Comparison of ENCODE assay signal across 1 cellular context in the genomic region with DNA sequence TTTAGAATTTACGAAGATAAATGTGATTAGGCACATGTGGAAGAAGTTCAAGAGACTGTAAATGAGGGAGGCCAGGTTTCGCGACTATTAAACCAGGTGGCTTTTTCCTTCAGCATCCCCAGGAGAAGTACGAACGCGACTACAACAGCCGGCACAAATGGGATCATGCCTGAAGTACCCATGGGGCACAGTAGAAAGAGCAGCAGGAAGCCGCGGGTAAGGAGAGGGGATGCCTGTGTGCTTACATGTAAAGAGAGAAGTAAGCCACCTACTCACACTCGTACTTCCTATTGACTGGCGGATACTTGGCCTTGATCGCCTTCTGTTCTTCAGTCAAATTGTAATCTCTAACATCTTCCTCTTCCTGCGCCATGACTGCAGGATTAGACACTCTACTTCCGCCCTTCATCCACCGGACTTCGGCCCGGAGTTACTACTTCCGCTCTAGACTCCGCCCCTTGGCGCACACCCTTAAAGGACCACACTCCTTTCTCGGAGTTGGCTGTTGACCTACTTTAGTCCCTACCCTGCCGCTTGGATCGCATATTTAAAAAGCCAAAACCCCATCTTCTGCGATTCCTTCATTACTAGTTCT.
TF ChIP-seq lines count a peak whose summit lies in the region.

ZBTB8OS (minus strand) TSS at position 394 of the 595 bp plus-strand sequence; CDS start at position 373, 21 bp downstream.

TF ChIP-seq in K562, 482 proteins besides CTCF, POLR2A, EP300 and RAD21 (continued from another document and continues in another):
- TF ChIP-seq, protein P1, sequence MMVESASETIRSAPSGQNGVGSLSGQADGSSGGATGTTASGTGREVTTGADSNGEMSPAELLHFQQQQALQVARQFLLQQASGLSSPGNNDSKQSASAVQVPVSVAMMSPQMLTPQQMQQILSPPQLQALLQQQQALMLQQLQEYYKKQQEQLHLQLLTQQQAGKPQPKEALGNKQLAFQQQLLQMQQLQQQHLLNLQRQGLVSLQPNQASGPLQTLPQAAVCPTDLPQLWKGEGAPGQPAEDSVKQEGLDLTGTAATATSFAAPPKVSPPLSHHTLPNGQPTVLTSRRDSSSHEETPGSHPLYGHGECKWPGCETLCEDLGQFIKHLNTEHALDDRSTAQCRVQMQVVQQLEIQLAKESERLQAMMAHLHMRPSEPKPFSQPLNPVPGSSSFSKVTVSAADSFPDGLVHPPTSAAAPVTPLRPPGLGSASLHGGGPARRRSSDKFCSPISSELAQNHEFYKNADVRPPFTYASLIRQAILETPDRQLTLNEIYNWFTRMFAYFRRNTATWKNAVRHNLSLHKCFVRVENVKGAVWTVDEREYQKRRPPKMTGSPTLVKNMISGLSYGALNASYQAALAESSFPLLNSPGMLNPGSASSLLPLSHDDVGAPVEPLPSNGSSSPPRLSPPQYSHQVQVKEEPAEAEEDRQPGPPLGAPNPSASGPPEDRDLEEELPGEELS (CRISPR knock-in tag; IDR thresholded peaks at IDR 0.05; ENCODE audit: borderline replicate concordance), result no peak
- TF ChIP-seq ELF1 (tag; IDR thresholded peaks at IDR 0.05) (peak; percentile 99), JUN (IDR thresholded peaks at IDR 0.05; ENCODE audit: borderline replicate concordance, low read depth, low read length) (0 out of 2 replicates have a peak, but pooled peaks have one; percentile 43), JUN (CRISPR knock-in tag; IDR thresholded peaks at IDR 0.05; ENCODE audit: borderline replicate concordance) (no peak), IRF1 (CRISPR knock-in tag; IDR thresholded peaks at IDR 0.05; ENCODE audit: borderline replicate concordance) (0 out of 2 replicates have a peak, but pooled peaks have one; percentile 63), ZNF436 (CRISPR knock-in tag; IDR thresholded peaks at IDR 0.05) (no peak), ETV1 (tag; conservative IDR thresholded peaks at IDR 0.05; ENCODE audit: low read depth) (peak; percentile 78), MEF2D (tag; conservative IDR thresholded peaks at IDR 0.05; ENCODE audit: low read depth) (no peak), FOXK2 (conservative IDR thresholded peaks at IDR 0.05 in 1 of 2, IDR thresholded peaks at IDR 0.05 in 1 of 2; ENCODE audit: low read depth in 2 of 2) (peak in 1 of 2 experiments; percentile 78; a peak in 3 of 4 replicates), THRAP3 (IDR thresholded peaks at IDR 0.05; ENCODE audit: borderline replicate concordance) (0 out of 2 replicates have a peak, but pooled peaks have one; percentile 35), TAF1 (IDR thresholded peaks at IDR 0.05; ENCODE audit: control insufficient read depth, extremely low read depth, insufficient read depth, low read length, severe bottlenecking) (peak; percentile 80), ZFX (CRISPR knock-in tag; IDR thresholded peaks at IDR 0.05) (peak; percentile 10), TCF7 (IDR thresholded peaks at IDR 0.05; ENCODE audit: borderline replicate concordance) (0 out of 2 replicates have a peak, but pooled peaks have one; percentile 74), ZFP36 (IDR thresholded peaks at IDR 0.05; ENCODE audit: low read depth, low read length, partially characterized antibody) (peak; percentile 59), ARID1B (IDR thresholded peaks at IDR 0.05) (0 out of 2 replicates have a peak, but pooled peaks have one; percentile 22), ZNF764 (CRISPR knock-in tag; IDR thresholded peaks at IDR 0.05; ENCODE audit: low read depth) (no peak), NCOA6 (IDR thresholded peaks at IDR 0.05) (no peak), NCOA1 (IDR thresholded peaks at IDR 0.05; ENCODE audit: low read depth) (peak; percentile 52), TAF9B (IDR thresholded peaks at IDR 0.05; ENCODE audit: partially characterized antibody) (peak; percentile 87), GTF2F1 (IDR thresholded peaks at IDR 0.05; ENCODE audit: low read depth, low read length) (peak; percentile 62; the same call in 1 of the 2 replicates), ZNF644 (tag; IDR thresholded peaks at IDR 0.05; ENCODE audit: low read depth) (no peak), NFXL1 (CRISPR knock-in tag; IDR thresholded peaks at IDR 0.05) (no peak), KHSRP (IDR thresholded peaks at IDR 0.05) (0 out of 2 replicates have a peak, but pooled peaks have one; percentile 10), TBP (optimal IDR thresholded peaks at IDR 0.05; ENCODE audit: low read depth, low read length) (peak; percentile 74), FOXA1 (IDR thresholded peaks at IDR 0.05; ENCODE audit: borderline replicate concordance) (no peak)
- TF ChIP-seq, protein P2, sequence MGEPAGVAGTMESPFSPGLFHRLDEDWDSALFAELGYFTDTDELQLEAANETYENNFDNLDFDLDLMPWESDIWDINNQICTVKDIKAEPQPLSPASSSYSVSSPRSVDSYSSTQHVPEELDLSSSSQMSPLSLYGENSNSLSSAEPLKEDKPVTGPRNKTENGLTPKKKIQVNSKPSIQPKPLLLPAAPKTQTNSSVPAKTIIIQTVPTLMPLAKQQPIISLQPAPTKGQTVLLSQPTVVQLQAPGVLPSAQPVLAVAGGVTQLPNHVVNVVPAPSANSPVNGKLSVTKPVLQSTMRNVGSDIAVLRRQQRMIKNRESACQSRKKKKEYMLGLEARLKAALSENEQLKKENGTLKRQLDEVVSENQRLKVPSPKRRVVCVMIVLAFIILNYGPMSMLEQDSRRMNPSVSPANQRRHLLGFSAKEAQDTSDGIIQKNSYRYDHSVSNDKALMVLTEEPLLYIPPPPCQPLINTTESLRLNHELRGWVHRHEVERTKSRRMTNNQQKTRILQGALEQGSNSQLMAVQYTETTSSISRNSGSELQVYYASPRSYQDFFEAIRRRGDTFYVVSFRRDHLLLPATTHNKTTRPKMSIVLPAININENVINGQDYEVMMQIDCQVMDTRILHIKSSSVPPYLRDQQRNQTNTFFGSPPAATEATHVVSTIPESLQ (CRISPR knock-in tag; IDR thresholded peaks at IDR 0.05), result 0 out of 2 replicates have a peak, but pooled peaks have one; percentile 17
- TF ChIP-seq, protein P3, sequence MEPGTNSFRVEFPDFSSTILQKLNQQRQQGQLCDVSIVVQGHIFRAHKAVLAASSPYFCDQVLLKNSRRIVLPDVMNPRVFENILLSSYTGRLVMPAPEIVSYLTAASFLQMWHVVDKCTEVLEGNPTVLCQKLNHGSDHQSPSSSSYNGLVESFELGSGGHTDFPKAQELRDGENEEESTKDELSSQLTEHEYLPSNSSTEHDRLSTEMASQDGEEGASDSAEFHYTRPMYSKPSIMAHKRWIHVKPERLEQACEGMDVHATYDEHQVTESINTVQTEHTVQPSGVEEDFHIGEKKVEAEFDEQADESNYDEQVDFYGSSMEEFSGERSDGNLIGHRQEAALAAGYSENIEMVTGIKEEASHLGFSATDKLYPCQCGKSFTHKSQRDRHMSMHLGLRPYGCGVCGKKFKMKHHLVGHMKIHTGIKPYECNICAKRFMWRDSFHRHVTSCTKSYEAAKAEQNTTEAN (CRISPR knock-in tag; IDR thresholded peaks at IDR 0.05), result 0 out of 2 replicates have a peak, but pooled peaks have one; percentile 78
- TF ChIP-seq, protein P4, sequence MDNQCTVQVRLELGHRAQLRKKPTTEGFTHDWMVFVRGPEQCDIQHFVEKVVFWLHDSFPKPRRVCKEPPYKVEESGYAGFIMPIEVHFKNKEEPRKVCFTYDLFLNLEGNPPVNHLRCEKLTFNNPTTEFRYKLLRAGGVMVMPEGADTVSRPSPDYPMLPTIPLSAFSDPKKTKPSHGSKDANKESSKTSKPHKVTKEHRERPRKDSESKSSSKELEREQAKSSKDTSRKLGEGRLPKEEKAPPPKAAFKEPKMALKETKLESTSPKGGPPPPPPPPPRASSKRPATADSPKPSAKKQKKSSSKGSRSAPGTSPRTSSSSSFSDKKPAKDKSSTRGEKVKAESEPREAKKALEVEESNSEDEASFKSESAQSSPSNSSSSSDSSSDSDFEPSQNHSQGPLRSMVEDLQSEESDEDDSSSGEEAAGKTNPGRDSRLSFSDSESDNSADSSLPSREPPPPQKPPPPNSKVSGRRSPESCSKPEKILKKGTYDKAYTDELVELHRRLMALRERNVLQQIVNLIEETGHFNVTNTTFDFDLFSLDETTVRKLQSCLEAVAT (IDR thresholded peaks at IDR 0.05), result peak in 1 of 2 experiments; percentile 53; a peak in 1 of 4 replicates
- TF ChIP-seq, protein P5, sequence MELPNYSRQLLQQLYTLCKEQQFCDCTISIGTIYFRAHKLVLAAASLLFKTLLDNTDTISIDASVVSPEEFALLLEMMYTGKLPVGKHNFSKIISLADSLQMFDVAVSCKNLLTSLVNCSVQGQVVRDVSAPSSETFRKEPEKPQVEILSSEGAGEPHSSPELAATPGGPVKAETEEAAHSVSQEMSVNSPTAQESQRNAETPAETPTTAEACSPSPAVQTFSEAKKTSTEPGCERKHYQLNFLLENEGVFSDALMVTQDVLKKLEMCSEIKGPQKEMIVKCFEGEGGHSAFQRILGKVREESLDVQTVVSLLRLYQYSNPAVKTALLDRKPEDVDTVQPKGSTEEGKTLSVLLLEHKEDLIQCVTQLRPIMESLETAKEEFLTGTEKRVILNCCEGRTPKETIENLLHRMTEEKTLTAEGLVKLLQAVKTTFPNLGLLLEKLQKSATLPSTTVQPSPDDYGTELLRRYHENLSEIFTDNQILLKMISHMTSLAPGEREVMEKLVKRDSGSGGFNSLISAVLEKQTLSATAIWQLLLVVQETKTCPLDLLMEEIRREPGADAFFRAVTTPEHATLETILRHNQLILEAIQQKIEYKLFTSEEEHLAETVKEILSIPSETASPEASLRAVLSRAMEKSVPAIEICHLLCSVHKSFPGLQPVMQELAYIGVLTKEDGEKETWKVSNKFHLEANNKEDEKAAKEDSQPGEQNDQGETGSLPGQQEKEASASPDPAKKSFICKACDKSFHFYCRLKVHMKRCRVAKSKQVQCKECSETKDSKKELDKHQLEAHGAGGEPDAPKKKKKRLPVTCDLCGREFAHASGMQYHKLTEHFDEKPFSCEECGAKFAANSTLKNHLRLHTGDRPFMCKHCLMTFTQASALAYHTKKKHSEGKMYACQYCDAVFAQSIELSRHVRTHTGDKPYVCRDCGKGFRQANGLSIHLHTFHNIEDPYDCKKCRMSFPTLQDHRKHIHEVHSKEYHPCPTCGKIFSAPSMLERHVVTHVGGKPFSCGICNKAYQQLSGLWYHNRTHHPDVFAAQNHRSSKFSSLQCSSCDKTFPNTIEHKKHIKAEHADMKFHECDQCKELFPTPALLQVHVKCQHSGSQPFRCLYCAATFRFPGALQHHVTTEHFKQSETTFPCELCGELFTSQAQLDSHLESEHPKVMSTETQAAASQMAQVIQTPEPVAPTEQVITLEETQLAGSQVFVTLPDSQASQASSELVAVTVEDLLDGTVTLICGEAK (IDR thresholded peaks at IDR 0.05), result peak; percentile 98
- TF ChIP-seq, protein P5 (CRISPR knock-in tag; IDR thresholded peaks at IDR 0.05), result no peak
- TF ChIP-seq, protein P6, sequence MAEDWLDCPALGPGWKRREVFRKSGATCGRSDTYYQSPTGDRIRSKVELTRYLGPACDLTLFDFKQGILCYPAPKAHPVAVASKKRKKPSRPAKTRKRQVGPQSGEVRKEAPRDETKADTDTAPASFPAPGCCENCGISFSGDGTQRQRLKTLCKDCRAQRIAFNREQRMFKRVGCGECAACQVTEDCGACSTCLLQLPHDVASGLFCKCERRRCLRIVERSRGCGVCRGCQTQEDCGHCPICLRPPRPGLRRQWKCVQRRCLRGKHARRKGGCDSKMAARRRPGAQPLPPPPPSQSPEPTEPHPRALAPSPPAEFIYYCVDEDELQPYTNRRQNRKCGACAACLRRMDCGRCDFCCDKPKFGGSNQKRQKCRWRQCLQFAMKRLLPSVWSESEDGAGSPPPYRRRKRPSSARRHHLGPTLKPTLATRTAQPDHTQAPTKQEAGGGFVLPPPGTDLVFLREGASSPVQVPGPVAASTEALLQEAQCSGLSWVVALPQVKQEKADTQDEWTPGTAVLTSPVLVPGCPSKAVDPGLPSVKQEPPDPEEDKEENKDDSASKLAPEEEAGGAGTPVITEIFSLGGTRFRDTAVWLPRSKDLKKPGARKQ (CRISPR knock-in tag; IDR thresholded peaks at IDR 0.05), result no peak
- TF ChIP-seq, protein P7, sequence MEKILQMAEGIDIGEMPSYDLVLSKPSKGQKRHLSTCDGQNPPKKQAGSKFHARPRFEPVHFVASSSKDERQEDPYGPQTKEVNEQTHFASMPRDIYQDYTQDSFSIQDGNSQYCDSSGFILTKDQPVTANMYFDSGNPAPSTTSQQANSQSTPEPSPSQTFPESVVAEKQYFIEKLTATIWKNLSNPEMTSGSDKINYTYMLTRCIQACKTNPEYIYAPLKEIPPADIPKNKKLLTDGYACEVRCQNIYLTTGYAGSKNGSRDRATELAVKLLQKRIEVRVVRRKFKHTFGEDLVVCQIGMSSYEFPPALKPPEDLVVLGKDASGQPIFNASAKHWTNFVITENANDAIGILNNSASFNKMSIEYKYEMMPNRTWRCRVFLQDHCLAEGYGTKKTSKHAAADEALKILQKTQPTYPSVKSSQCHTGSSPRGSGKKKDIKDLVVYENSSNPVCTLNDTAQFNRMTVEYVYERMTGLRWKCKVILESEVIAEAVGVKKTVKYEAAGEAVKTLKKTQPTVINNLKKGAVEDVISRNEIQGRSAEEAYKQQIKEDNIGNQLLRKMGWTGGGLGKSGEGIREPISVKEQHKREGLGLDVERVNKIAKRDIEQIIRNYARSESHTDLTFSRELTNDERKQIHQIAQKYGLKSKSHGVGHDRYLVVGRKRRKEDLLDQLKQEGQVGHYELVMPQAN (IDR thresholded peaks at IDR 0.05; ENCODE audit: borderline replicate concordance), result peak; percentile 80; the same call in 1 of the 2 replicates
